Comparison of ENCODE assay signal across 16 cellular contexts in genomic region chr10:75593690-75594556, GRCh38.
DNase-seq lines count a peak whose midpoint lies in the region; ATAC-seq and TF ChIP-seq lines count a peak whose summit lies in the region.
"Had no signal": no experiment of that assay in that cellular context is flagged by ENCODE, and none has a peak within 500 bp of the region (broad histone marks: within the 10 kb centered on the region; RNA-seq: fewer than 3 reads in every experiment).

No MANE protein-coding gene starts in this region.

- no TSS peak for BruUV-seq in Panc1 (replicated peaks; lab: Mats Ljungman, UMichigan)

- DNase-seq in left ventricle myocardium inferior (no peak), Right ventricle myocardium inferior (ENCODE audit: missing footprints) (no peak), Panc1 (ENCODE audit: low read depth, low spot score) (no peak), kidney epithelial cell (ENCODE audit: low read depth) (no peak)
- DNase-seq in stimulated activated CD4-positive, alpha-beta T cell treated with anti-CD3 and anti-CD28 coated beads, Interleukin-12 subunit alpha, Interleukin-12 subunit beta, amount 100 ng/mL, for 4 hours, result no peak
- DNase-seq in activated naive CD8-positive, alpha-beta T cell treated with anti-CD3 and anti-CD28 coated beads for 36 hours, result no peak
- no peak for DNase-seq in activated T-cell treated with anti-CD3 and anti-CD28 coated beads, Interleukin-2, amount 50 U/mL, for 72 hours
- DNase-seq: activated CD4-positive, alpha-beta T cell treated with anti-CD3 and anti-CD28 coated beads, Interleukin-2, amount 50 U/mL, for 1 hour; amniotic stem cell; dermis blood vessel endothelial cell; DMS79; NCI-H1417 treated with DMSO at 0.1 percent for 48 hours; NCI-H510A treated with DMSO at 0.1 percent for 48 hours had no signal

- no peak overlapping the region for H3K27ac Mint-ChIP-seq in activated naive CD8-positive, alpha-beta T cell treated with anti-CD3 and anti-CD28 coated beads for 36 hours
- no peak overlapping the region for H3K27ac Mint-ChIP-seq in activated T-cell treated with anti-CD3 and anti-CD28 coated beads, Interleukin-2, amount 50 U/mL, for 72 hours
- H3K27ac Mint-ChIP-seq: T-helper 2 cell treated with Interferon-gamma antibody and Interleukin-4, amounts not matched to agents 5 μg/mL and 100 μg/mL, for 36 hours had no signal

- H3K36me3 ChIP-seq in left ventricle myocardium inferior (no peaks in the 10 kb centered on the region), Panc1 (ENCODE audit: control insufficient read depth, insufficient read depth, low read length) (no peaks in the 10 kb centered on the region), kidney epithelial cell (ENCODE audit: control insufficient read depth, insufficient read depth, low read length) (no peaks in the 10 kb centered on the region)

- intact Hi-C loops in left ventricle myocardium inferior (cut with micrococcal nuclease) (no loop called here), Right ventricle myocardium inferior (cut with DNase I) (loop anchor here (10.0 kb wide), 2 partner anchors 159 to 321 kb away; partner anchors contain the start of gene LRMDA), Panc1 (cut with micrococcal nuclease; ENCODE audit: unreplicated experiment) (no loop called here)

- no peak overlapping the region for H3K4me3 ChIP-seq in left ventricle myocardium inferior
- H3K4me3 ChIP-seq in Panc1 (ENCODE audit: low read depth in 2 of 2, low read length in 2 of 2), result no peak overlapping the region
- no peak overlapping the region for H3K4me3 ChIP-seq in kidney epithelial cell (ENCODE audit: low read depth, low read length)

- no peak overlapping the region for H3K27ac ChIP-seq in left ventricle myocardium inferior (replicated peaks)
- H3K27ac ChIP-seq in Panc1 (ENCODE audit: low read length), result no peak overlapping the region
- H3K27ac ChIP-seq: RWPE1 had no signal

- CTCF ChIA-PET in Panc1 (lab: Charles Lee), result interaction anchor here (0.5 kb wide), 1 partner anchor 237 kb away, joined by 4 read pairs; no protein-coding TSS in a partner anchor

- TF ChIP-seq CTCF in left ventricle myocardium inferior (IDR thresholded peaks at IDR 0.05; ENCODE audit: borderline replicate concordance) (peak; percentile 35), Panc1 (IDR thresholded peaks at IDR 0.05) (peak; percentile 31), kidney epithelial cell (IDR thresholded peaks at IDR 0.05; ENCODE audit: insufficient read depth, low read length, poor library complexity, severe bottlenecking) (peak; percentile 57)

- H3K9me3 ChIP-seq in left ventricle myocardium inferior (replicated peaks) (no peaks in the 10 kb centered on the region), Panc1 (ENCODE audit: control insufficient read depth, insufficient read depth, low read depth, low read length) (no peaks in the 10 kb centered on the region)

- H3K36me3 Mint-ChIP-seq in activated naive CD8-positive, alpha-beta T cell treated with anti-CD3 and anti-CD28 coated beads for 36 hours, result no peaks in the 10 kb centered on the region
- no peaks in the 10 kb centered on the region for H3K36me3 Mint-ChIP-seq in activated T-cell treated with anti-CD3 and anti-CD28 coated beads, Interleukin-2, amount 50 U/mL, for 72 hours (ENCODE audit: insufficient read depth in 2 of 2)

- ATAC-seq in Right ventricle myocardium inferior (no peak), Panc1 (no peak), HG02763 (IDR thresholded peaks at IDR 0.05; ENCODE audit: unreplicated experiment) (no peak)
- no peak for ATAC-seq in activated T-cell treated with anti-CD3 and anti-CD28 coated beads, Interleukin-2, amount 50 U/mL, for 72 hours (replicated peaks in 1 of 2)

- H3K27me3 ChIP-seq in left ventricle myocardium inferior (ENCODE audit: low read depth) (no peaks in the 10 kb centered on the region), Panc1 (ENCODE audit: control insufficient read depth, insufficient read depth, low read length) (peaks cover 4% of the 10 kb centered on the region), kidney epithelial cell (ENCODE audit: control insufficient read depth, insufficient read depth, low read length) (no peaks in the 10 kb centered on the region)

- peaks cover 19% of the 10 kb centered on the region for H3K27me3 Mint-ChIP-seq in activated naive CD8-positive, alpha-beta T cell treated with anti-CD3 and anti-CD28 coated beads for 36 hours
- H3K27me3 Mint-ChIP-seq in activated T-cell treated with anti-CD3 and anti-CD28 coated beads, Interleukin-2, amount 50 U/mL, for 72 hours (ENCODE audit: low read depth), result peaks cover 7% of the 10 kb centered on the region

- H3K4me1 Mint-ChIP-seq in activated naive CD8-positive, alpha-beta T cell treated with anti-CD3 and anti-CD28 coated beads for 36 hours, result no peaks in the 10 kb centered on the region
- no peaks in the 10 kb centered on the region for H3K4me1 Mint-ChIP-seq in activated T-cell treated with anti-CD3 and anti-CD28 coated beads, Interleukin-2, amount 50 U/mL, for 72 hours (ENCODE audit: low read depth)

- in situ Hi-C loops in Panc1 (cut with HindIII; ENCODE audit: low pct_unique_long_range_greater_than_20kb, low sequenced_read_pairs), result no loop called here

- H3K9me3 Mint-ChIP-seq in activated naive CD8-positive, alpha-beta T cell treated with anti-CD3 and anti-CD28 coated beads for 36 hours, result no peaks in the 10 kb centered on the region
- no peaks in the 10 kb centered on the region for H3K9me3 Mint-ChIP-seq in activated T-cell treated with anti-CD3 and anti-CD28 coated beads, Interleukin-2, amount 50 U/mL, for 72 hours
- H3K9me3 Mint-ChIP-seq: T-helper 2 cell treated with Interferon-gamma antibody and Interleukin-4, amounts not matched to agents 5 μg/mL and 100 μg/mL, for 36 hours had no signal

- POLR2A ChIA-PET in Panc1 (lab: Charles Lee), result interaction anchor here (0.7 kb wide), 1 partner anchor 216 kb away, joined by 4 read pairs; no protein-coding TSS in a partner anchor

- H3K4me1 ChIP-seq in left ventricle myocardium inferior (peaks cover 3% of the 10 kb centered on the region), Panc1 (ENCODE audit: control insufficient read depth, insufficient read depth, low read length) (no peaks in the 10 kb centered on the region)

- H3K4me3 Mint-ChIP-seq in activated naive CD8-positive, alpha-beta T cell treated with anti-CD3 and anti-CD28 coated beads for 36 hours, result no peak overlapping the region
- no peak overlapping the region for H3K4me3 Mint-ChIP-seq in activated T-cell treated with anti-CD3 and anti-CD28 coated beads, Interleukin-2, amount 50 U/mL, for 72 hours
- H3K4me3 Mint-ChIP-seq: T-helper 2 cell treated with Interferon-gamma antibody and Interleukin-4, amounts not matched to agents 5 μg/mL and 100 μg/mL, for 36 hours had no signal
